Comparison of ENCODE assay signal across 8 cellular contexts in the genomic region with DNA sequence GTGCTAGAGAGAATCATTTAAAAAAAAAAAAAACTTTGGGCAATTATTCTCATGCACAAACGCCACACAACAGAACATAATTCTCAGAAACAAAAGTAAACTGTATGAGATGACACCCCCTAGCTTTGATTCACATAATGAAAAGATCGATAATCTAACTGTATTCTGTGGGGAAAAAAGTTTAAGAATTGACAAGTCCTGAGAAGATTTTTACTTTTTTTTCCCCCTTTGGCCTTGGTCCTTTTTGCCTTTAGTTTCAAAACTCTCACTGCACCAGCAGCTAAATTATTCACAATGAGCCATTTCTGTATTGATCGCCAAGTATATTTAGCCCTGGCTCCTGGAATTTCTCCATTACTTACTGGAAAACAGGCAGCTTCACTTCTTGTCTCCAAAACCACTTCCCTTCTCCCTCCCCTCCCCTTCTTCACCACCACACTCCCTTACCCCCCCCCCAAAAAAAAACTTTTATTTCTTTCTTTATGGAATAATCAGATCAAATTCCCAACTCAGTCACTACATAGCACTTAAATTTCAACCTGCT. TPM values are rescaled to one million over a fixed set of nuclear protein-coding genes. Genes with fewer than 3 reads are reported as not detected.
DNase-seq lines count a peak whose midpoint lies in the region; ATAC-seq and TF ChIP-seq lines count a peak whose summit lies in the region.

No MANE protein-coding gene starts in this region.

- no peaks in the 10 kb centered on the region for H3K4me1 ChIP-seq in IMR-90 (ENCODE audit: control insufficient read depth, insufficient read depth, low read length)
- H3K4me1 ChIP-seq in MM.1S (ENCODE audit: low read length) = peaks cover 12% of the 10 kb centered on the region

- H3K79me2 ChIP-seq in MM.1S (ENCODE audit: low read length) = no peaks in the 10 kb centered on the region

- H3K23ac ChIP-seq in IMR-90 (ENCODE audit: low read depth, low read length) = no peak overlapping the region

- H2AFZ ChIP-seq in IMR-90 (replicated peaks; ENCODE audit: low read length, poor library complexity) (no peak overlapping the region), MM.1S (ENCODE audit: low read length) (no peak overlapping the region)

- no peak for TF ChIP-seq POLR2A in IMR-90 (IDR thresholded peaks at IDR 0.05; ENCODE audit: low read depth, low read length)

- H3K27ac ChIP-seq in AG04450 (ENCODE audit: low read depth, low read length) (no peak overlapping the region), IMR-90 (ENCODE audit: insufficient read depth, low read length) (no peak overlapping the region), caudate nucleus (ENCODE audit: low read depth, low read length) (peak overlapping the region; percentile 83), MM.1S (ENCODE audit: low read length) (no peak overlapping the region)

- 64% methylated on average over 1 of the region's 3 CpGs; no CpG with 5 or more reads in 1 of the 2 experiments for WGBS in IMR-90 (ENCODE audit: extremely low coverage in 2 of 2, insufficient read length in 1 of 2), 2 experiments

- POLR2A ChIA-PET in AG04450 (lab: Yijun Ruan, JAX) (no interaction called here), IMR-90 (lab: Charles Lee; ENCODE audit: unreplicated experiment) (no interaction called here)

- peak overlapping the region; percentile 42; the same call in 1 of the 2 replicates for H3K56ac ChIP-seq in IMR-90 (ENCODE audit: extremely low read depth, insufficient read depth, low read length)

- H3K9me1 ChIP-seq in IMR-90 (ENCODE audit: insufficient read depth, low read length) = no peaks in the 10 kb centered on the region

- H3K18ac ChIP-seq in IMR-90 (ENCODE audit: low read depth, low read length) = no peak overlapping the region

- TF ChIP-seq CTCF in AG04450 (IDR thresholded peaks at IDR 0.05; ENCODE audit: low read depth, low read length) (no peak), IMR-90 (conservative IDR thresholded peaks at IDR 0.05; ENCODE audit: low read depth, low read length) (no peak), MM.1S (IDR thresholded peaks at IDR 0.05; ENCODE audit: low read length) (no peak)

- H3K27me3 ChIP-seq in AG04450 (ENCODE audit: control insufficient read depth, insufficient read depth, low read length) = no peaks in the 10 kb centered on the region
- H3K27me3 ChIP-seq in IMR-90 (ENCODE audit: control insufficient read depth, insufficient read depth, low read length) = no peaks in the 10 kb centered on the region
- no peaks in the 10 kb centered on the region for H3K27me3 ChIP-seq in MM.1S (replicated peaks; ENCODE audit: insufficient read depth, low read length)

- H3F3A ChIP-seq in MM.1S (ENCODE audit: insufficient read depth, low read length) = peaks cover 14% of the 10 kb centered on the region

- BruUV-seq in IMR-90 (replicated peaks; lab: Mats Ljungman, UMichigan) = no TSS peak

- H2AK9ac ChIP-seq in IMR-90 (replicated peaks; ENCODE audit: low read depth, low read length, poor library complexity) = no peak overlapping the region

- H4K20me1 ChIP-seq in IMR-90 (ENCODE audit: insufficient read depth, low read length) = no peaks in the 10 kb centered on the region
- H4K20me1 ChIP-seq in MM.1S (ENCODE audit: insufficient read depth, low read length) = no peaks in the 10 kb centered on the region

- H3K4me2 ChIP-seq in IMR-90 (ENCODE audit: low read depth, low read length) = peak overlapping the region; percentile 85
- H3K4me2 ChIP-seq in MM.1S (ENCODE audit: low read depth, low read length) = no peak overlapping the region

- in situ Hi-C loops in IMR-90 (cut with MboI; ENCODE audit: low sequenced_read_pairs) = no loop called here

- H3K36me3 ChIP-seq in IMR-90 (ENCODE audit: control insufficient read depth, insufficient read depth, low read length) (no peaks in the 10 kb centered on the region), MM.1S (replicated peaks; ENCODE audit: insufficient read depth, low read length) (no peaks in the 10 kb centered on the region)

- no peak overlapping the region for H4K5ac ChIP-seq in IMR-90 (ENCODE audit: low read depth, low read length)

- peak overlapping the region; percentile 98 for H2BK5ac ChIP-seq in IMR-90 (ENCODE audit: low read depth, low read length, poor library complexity, severe bottlenecking)

- H3K9me3 ChIP-seq in AG04450 (ENCODE audit: control insufficient read depth, insufficient read depth, low read length) (no peaks in the 10 kb centered on the region), IMR-90 (ENCODE audit: control insufficient read depth, insufficient read depth, low read length) (no peaks in the 10 kb centered on the region), MM.1S (replicated peaks; ENCODE audit: insufficient read depth, low read length) (no peaks in the 10 kb centered on the region)

- CTCF ChIA-PET in AG04450 (lab: Charles Lee) (interaction anchor here (0.6 to 9.1 kb wide), 8 partner anchors 10 to 463 kb away, joined by 3 to 122 read pairs (median 4); no protein-coding TSS in a partner anchor), IMR-90 (lab: Yijun Ruan, JAX) (interaction anchor here (0.7 to 1.2 kb wide), 3 partner anchors 152 to 463 kb away, joined by 3 to 8 read pairs (median 4); no protein-coding TSS in a partner anchor)

- H3K4me3 ChIP-seq in AG04450 (ENCODE audit: low read depth, low read length) = peak overlapping the region; percentile 80
- peak overlapping the region; percentile 73 for H3K4me3 ChIP-seq in IMR-90 (ENCODE audit: insufficient read depth, low read depth, low read length)
- no peak overlapping the region for H3K4me3 ChIP-seq in MM.1S (ENCODE audit: low read length)

- peaks cover 8 to 9% of the 10 kb centered on the region in 2 experiments for H3K79me1 ChIP-seq in IMR-90 (ENCODE audit: low read depth in 1 of 2, low read length in 2 of 2)

- H2AK5ac ChIP-seq in IMR-90 (ENCODE audit: low read depth, low read length) = no peak overlapping the region

- H2BK20ac ChIP-seq in IMR-90 (ENCODE audit: low read depth, low read length) = no peak overlapping the region

- H3K4ac ChIP-seq in IMR-90 (ENCODE audit: low read depth, low read length) = no peak overlapping the region

- H4K91ac ChIP-seq in IMR-90 (ENCODE audit: insufficient read depth, low read depth, low read length) = no peak overlapping the region

- no peak for TF ChIP-seq RAD21 in IMR-90 (IDR thresholded peaks at IDR 0.05; ENCODE audit: low read length)

- ATAC-seq in IMR-90 (ENCODE audit: low read depth) (no peak), left lobe of liver (no peak)

- H4K8ac ChIP-seq in IMR-90 (ENCODE audit: low read depth in 2 of 2, low read length in 2 of 2) = peak overlapping the region in 1 of 2 experiments; percentile 57; a peak in 1 of 4 replicates

- H3K9ac ChIP-seq in IMR-90 (ENCODE audit: low read depth, low read length) (peak overlapping the region; percentile 95; the same call in 1 of the 2 replicates), MM.1S (ENCODE audit: low read length) (no peak overlapping the region)

- H2BK15ac ChIP-seq in IMR-90 (ENCODE audit: low read depth, low read length) = no peak overlapping the region

- no peak for DNase-seq in AG04450 (ENCODE audit: low read depth, low spot score)
- DNase-seq in IMR-90 = peak; percentile 11
- no peak for DNase-seq in caudate nucleus (lab: John Stamatoyannopoulos, UW)
- DNase-seq in myocyte (ENCODE audit: low read depth) = peak; percentile 2
- no peak for DNase-seq in HPDE6-E6E7 (ENCODE audit: extremely low spot score)
- no peak for DNase-seq in MM.1S
- DNase-seq in stimulated activated CD8-positive, alpha-beta memory T cell treated with anti-CD3 and anti-CD28 coated beads, Interleukin-4, amount 100 ng/mL, for 48 hours = no peak
- DNase-seq in left lobe of liver (ENCODE audit: low spot score) = no peak

- intact Hi-C loops in IMR-90 (cut with micrococcal nuclease) = loop anchor here (1.0 kb wide), 1 partner anchor 257 kb away; no protein-coding TSS in a partner anchor

- H2BK120ac ChIP-seq in IMR-90 (ENCODE audit: low read depth, low read length) = no peak overlapping the region

- H3K9me2 ChIP-seq in MM.1S (replicated peaks; ENCODE audit: insufficient read depth, low read length) = no peaks in the 10 kb centered on the region

- H3K14ac ChIP-seq in IMR-90 (replicated peaks; ENCODE audit: low read depth, low read length) = no peak overlapping the region

- dilution Hi-C loops in IMR-90 (cut with HindIII; ENCODE audit: low sequenced_read_pairs, unreplicated experiment) = no loop called here

TF ChIP-seq in IMR-90, 13 proteins besides CTCF, POLR2A, EP300 and RAD21 (continues in another document):
- TF ChIP-seq MAZ (IDR thresholded peaks at IDR 0.05; ENCODE audit: borderline replicate concordance, low read depth, low read length) (no peak), MAFK (IDR thresholded peaks at IDR 0.05; ENCODE audit: low read depth, low read length) (no peak), CHD1 (IDR thresholded peaks at IDR 0.05; ENCODE audit: low read depth, low read length) (no peak), FOS (IDR thresholded peaks at IDR 0.05; ENCODE audit: low read depth, low read length) (no peak), SMC3 (IDR thresholded peaks at IDR 0.05; ENCODE audit: low read depth, low read length) (no peak), NFE2L2 (IDR thresholded peaks at IDR 0.05; ENCODE audit: low read depth, low read length) (no peak), RFX5 (IDR thresholded peaks at IDR 0.05; ENCODE audit: low read depth, low read length) (no peak), MXI1 (IDR thresholded peaks at IDR 0.05; ENCODE audit: borderline replicate concordance, low read depth, low read length) (no peak)
- TF ChIP-seq, protein P1, sequence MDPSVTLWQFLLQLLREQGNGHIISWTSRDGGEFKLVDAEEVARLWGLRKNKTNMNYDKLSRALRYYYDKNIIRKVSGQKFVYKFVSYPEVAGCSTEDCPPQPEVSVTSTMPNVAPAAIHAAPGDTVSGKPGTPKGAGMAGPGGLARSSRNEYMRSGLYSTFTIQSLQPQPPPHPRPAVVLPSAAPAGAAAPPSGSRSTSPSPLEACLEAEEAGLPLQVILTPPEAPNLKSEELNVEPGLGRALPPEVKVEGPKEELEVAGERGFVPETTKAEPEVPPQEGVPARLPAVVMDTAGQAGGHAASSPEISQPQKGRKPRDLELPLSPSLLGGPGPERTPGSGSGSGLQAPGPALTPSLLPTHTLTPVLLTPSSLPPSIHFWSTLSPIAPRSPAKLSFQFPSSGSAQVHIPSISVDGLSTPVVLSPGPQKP (IDR thresholded peaks at IDR 0.05; ENCODE audit: borderline replicate concordance, low read depth, low read length) = no peak

RNA-seq across cellular contexts. Expression of a gene that starts 2.0 kb away (rescaled TPM):
- polyA plus RNA-seq in AG04450 (2011; rRNA removed) (5.6 and 7.1 TPM in 2 replicates), IMR-90 (2012; rRNA removed) (2.1 TPM in 2 replicates)
- polyA minus RNA-seq in AG04450 (2011; rRNA and poly(A)+ RNA removed) = 28.5 and 33.2 TPM in 2 replicates
- total RNA-seq in IMR-90 (2012; rRNA removed) (19.4 and 25.5 TPM in 2 replicates), myocyte (4.5 and 4.9 TPM in 2 replicates), left lobe of liver (1.8 TPM)
- 0.44 and 0.75 TPM in 2 replicates for polyA plus RNA-seq in IMR-90 (2012; cell fraction: cytosol; rRNA removed)
- 1.5 and 7.5 TPM in 2 replicates for polyA plus RNA-seq in IMR-90 (2012; cell fraction: nucleus; rRNA removed; ENCODE audit: low replicate concordance)
- polyA plus RNA-seq in myocyte (2012) = 0.88 TPM

Comparison
In these comparisons a context has a peak if more than half of its experiments do, and no peak if none do; other contexts are left out.
1. DNase-seq: peak in IMR-90 (single experiment) and myocyte (single experiment); none in AG04450 (single experiment), caudate nucleus (0 of 61), HPDE6-E6E7 (single experiment), MM.1S (single experiment), stimulated activated CD8-positive, alpha-beta memory T cell treated with anti-CD3 and anti-CD28 coated beads, Interleukin-4, amount 100 ng/mL, for 48 hours (single experiment) and left lobe of liver (single experiment).